ENCODE assay signal across 8 cellular contexts in genomic region chr14:74493343-74494261, GRCh38. TPM values are rescaled to one million over a fixed set of nuclear protein-coding genes. Genes with fewer than 3 reads are reported as not detected.
DNase-seq lines count a peak whose midpoint lies in the region; ATAC-seq and TF ChIP-seq lines count a peak whose summit lies in the region.

TSS of gene ISCA2 (plus strand) at chr14:74493765. CDS start at chr14:74493775, 10 bp downstream.

- intact Hi-C loops in colonic mucosa (cut with DNase I) (no loop called here), left colon (cut with DNase I, micrococcal nuclease) (loop anchor here in 1 of 2 donors (10.0 kb wide), 1 partner anchor 121 kb away; the partner anchor contains the start of gene LTBP2)

- peak; percentile 100 for DNase-seq in BE2C
- DNase-seq in GM19240 (ENCODE audit: insufficient read length, low spot score), result peak; percentile 97
- peak; percentile 99 for DNase-seq in NCI-H526 (lab: John Stamatoyannopoulos, UW)
- DNase-seq in activated CD4-positive, alpha-beta T cell treated with anti-CD3 and anti-CD28 coated beads for 48 hours, result peak; percentile 100
- DNase-seq in colonic mucosa, result peak; percentile 100
- DNase-seq in left colon, result peak; percentile 100
- DNase-seq in stimulated activated CD4-positive, alpha-beta T cell treated with anti-CD3 and anti-CD28 coated beads, Interleukin-1b, Interleukin-23, amount 100 ng/mL, for 48 hours, result peak; percentile 100

- H3K4me3 ChIP-seq in BE2C (ENCODE audit: low read depth, low read length), result peak within 1 kb of the TSS; percentile 89
- peak within 1 kb of the TSS; percentile 90 for H3K4me3 ChIP-seq in colonic mucosa

- H3K9ac ChIP-seq in colonic mucosa (ENCODE audit: low read depth in 2 of 2, low read length in 2 of 2), result peak within 1 kb of the TSS; percentile 89 to 94

- H3K9me3 ChIP-seq in BE2C, result no peaks in the 10 kb centered on the region
- H3K9me3 ChIP-seq in colonic mucosa, result no peaks in the 10 kb centered on the region

- peak within 1 kb of the TSS; percentile 95 for H3K27ac ChIP-seq in colonic mucosa

- TF ChIP-seq CTCF in BE2C (IDR thresholded peaks at IDR 0.05; ENCODE audit: low read depth, low read length) (no peak), colonic mucosa (IDR thresholded peaks at IDR 0.05) (no peak)

- H3K27me3 ChIP-seq in BE2C (peaks cover 39% of the 10 kb centered on the region), colonic mucosa (no peaks in the 10 kb centered on the region)

- ATAC-seq in HG03460 (IDR thresholded peaks at IDR 0.05; ENCODE audit: unreplicated experiment) (peak; percentile 86), left colon (peak; percentile 91)

- H3K4me1 ChIP-seq in BE2C, result no peaks in the 10 kb centered on the region
- H3K4me1 ChIP-seq in colonic mucosa, result peaks cover 3% of the 10 kb centered on the region

- H3K36me3 ChIP-seq in BE2C (no peaks in the 10 kb centered on the region), colonic mucosa (no peaks in the 10 kb centered on the region)

RNA-seq across cellular contexts. Expression of gene ISCA2, which starts in this region (rescaled TPM):
- polyA plus RNA-seq in BE2C (2012; ENCODE audit: insufficient read depth, insufficient read length, low read depth), result 27.2 TPM
- total RNA-seq in colonic mucosa (10 to 100 TPM; 42.0 to 43.1 TPM), left colon (10 to 100 TPM; 30.6 to 35.2 TPM)

Comparison
In these comparisons a context has a peak if more than half of its experiments do, and no peak if none do; other contexts are left out.
1. Peak in every context shown above with its lines: DNase-seq, ATAC-seq, H3K4me3 ChIP-seq and H3K27ac ChIP-seq.